13 cellular contexts compared by ENCODE assay signal in the genomic region with DNA sequence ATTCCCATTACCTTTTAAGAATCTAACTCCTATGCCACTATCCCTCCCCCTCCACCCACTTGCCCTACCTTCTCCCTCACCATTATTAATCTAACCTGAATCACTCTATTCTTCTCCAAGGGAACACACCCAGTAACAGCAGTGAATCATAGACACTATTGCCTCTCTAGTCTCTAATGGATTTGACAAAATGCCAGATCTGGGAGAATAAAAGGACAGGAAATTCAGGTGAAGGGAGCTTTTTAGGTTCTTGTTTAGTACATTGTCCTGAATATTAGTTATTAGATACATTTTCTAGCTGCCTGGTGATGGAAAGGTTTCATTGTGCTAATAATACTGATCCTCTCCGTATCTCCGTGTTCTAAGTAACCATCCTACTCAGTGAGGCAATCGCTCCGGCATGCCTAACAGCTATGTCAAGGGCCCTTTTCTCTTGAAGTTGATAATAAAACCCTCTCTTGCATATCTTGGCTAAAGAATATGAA. TPM values are rescaled to one million over a fixed set of nuclear protein-coding genes. Genes with fewer than 3 reads are reported as not detected.
DNase-seq lines count a peak whose midpoint lies in the region; ATAC-seq and TF ChIP-seq lines count a peak whose summit lies in the region.
"Had no signal": no experiment of that assay in that cellular context is flagged by ENCODE, and none has a peak within 500 bp of the region (broad histone marks: within the 10 kb centered on the region; RNA-seq: fewer than 3 reads in every experiment).

No MANE protein-coding gene starts in this region.

- POLR2A ChIA-PET in naive thymus-derived CD4-positive, alpha-beta T cell (lab: Charles Lee): no interaction called here

- H3K36me3 ChIP-seq in breast epithelium: no peaks in the 10 kb centered on the region
- H3K36me3 ChIP-seq in mucosa of descending colon (ENCODE audit: low read depth): no peaks in the 10 kb centered on the region
- H3K36me3 ChIP-seq in naive thymus-derived CD4-positive, alpha-beta T cell (ENCODE audit: control insufficient read depth in 2 of 3, insufficient read depth in 3 of 3, low read length in 3 of 3): peaks cover 0 to 4% (median 0%) of the 10 kb centered on the region in 3 experiments
- H3K36me3 ChIP-seq in WERI-Rb-1: no peaks in the 10 kb centered on the region

- no peak overlapping the region for H3K27ac Mint-ChIP-seq in naive thymus-derived CD4-positive, alpha-beta T cell
- H3K27ac Mint-ChIP-seq: activated CD8-positive, alpha-beta memory T cell treated with anti-CD3 and anti-CD28 coated beads, Interleukin-2, amount 10 ng/mL, durations not matched to agents 7 days and 5 days; T-helper 2 cell treated with Interferon-gamma antibody and Interleukin-4, amounts not matched to agents 5 μg/mL and 100 μg/mL, for 36 hours had no signal

- H3K27me3 Mint-ChIP-seq in naive thymus-derived CD4-positive, alpha-beta T cell: peaks cover 0 to 12% (median under 1%) of the 10 kb centered on the region in 5 donors

- TF ChIP-seq POLR2A in breast epithelium (IDR thresholded peaks at IDR 0.05): no peak

- DNase-seq in EL: peak; percentile 15
- peak; percentile 38 for DNase-seq in NCI-H1436 (lab: John Stamatoyannopoulos, UW)
- peak in 1 of 2 donors; percentile 51 for DNase-seq in breast epithelium (ENCODE audit: low spot score in 2 of 2)
- DNase-seq in mucosa of descending colon: no peak
- DNase-seq in naive thymus-derived CD4-positive, alpha-beta T cell: no peak
- no peak for DNase-seq in dedifferentiated amniotic fluid mesenchymal stem cell (ENCODE audit: extremely low spot score)
- no peak for DNase-seq in right cardiac atrium
- no peak for DNase-seq in WERI-Rb-1
- DNase-seq: activated CD8-positive, alpha-beta memory T cell treated with anti-CD3 and anti-CD28 coated beads, Interleukin-2, amount 10 ng/mL, durations not matched to agents 7 days and 5 days; midbrain had no signal

- H3K9me3 Mint-ChIP-seq in naive thymus-derived CD4-positive, alpha-beta T cell: no peaks in the 10 kb centered on the region
- H3K9me3 Mint-ChIP-seq: brain; T-helper 2 cell treated with Interferon-gamma antibody and Interleukin-4, amounts not matched to agents 5 μg/mL and 100 μg/mL, for 36 hours had no signal

- intact Hi-C loops in breast epithelium (cut with DNase I; ENCODE audit: low total_unique reads) (no loop called here), mucosa of descending colon (cut with DNase I, micrococcal nuclease) (no loop called here), right cardiac atrium (cut with DNase I) (no loop called here)
- intact Hi-C loops in naive thymus-derived CD4-positive, alpha-beta T cell (cut with micrococcal nuclease): no loop called here

- H3K27ac ChIP-seq in breast epithelium: peak overlapping the region; percentile 73 to 86
- H3K27ac ChIP-seq in naive thymus-derived CD4-positive, alpha-beta T cell (ENCODE audit: low read depth, low read length): no peak overlapping the region
- no peak overlapping the region for H3K27ac ChIP-seq in right cardiac atrium (ENCODE audit: low read length)
- no peak overlapping the region for H3K27ac ChIP-seq in WERI-Rb-1

- no peaks in the 10 kb centered on the region for H3K36me3 Mint-ChIP-seq in naive thymus-derived CD4-positive, alpha-beta T cell
- H3K36me3 Mint-ChIP-seq: activated CD8-positive, alpha-beta memory T cell treated with anti-CD3 and anti-CD28 coated beads, Interleukin-2, amount 10 ng/mL, durations not matched to agents 7 days and 5 days; brain had no signal

- H3K4me3 ChIP-seq in breast epithelium (no peak overlapping the region), mucosa of descending colon (no peak overlapping the region), right cardiac atrium (ENCODE audit: low read length) (no peak overlapping the region), WERI-Rb-1 (ENCODE audit: low read depth, low read length) (no peak overlapping the region)
- no peak overlapping the region for H3K4me3 ChIP-seq in naive thymus-derived CD4-positive, alpha-beta T cell (ENCODE audit: low read length)

- ATAC-seq in mucosa of descending colon: peak; percentile 34
- no peak for ATAC-seq in naive thymus-derived CD4-positive, alpha-beta T cell
- no peak for ATAC-seq in right cardiac atrium
- ATAC-seq: activated CD8-positive, alpha-beta memory T cell treated with anti-CD3 and anti-CD28 coated beads, Interleukin-2, amount 10 ng/mL, durations not matched to agents 7 days and 5 days had no signal

- CTCF ChIA-PET in naive thymus-derived CD4-positive, alpha-beta T cell (lab: Charles Lee): no interaction called here

- H3K4me1 ChIP-seq in breast epithelium: peaks cover 0 to 3% of the 10 kb centered on the region in 2 donors
- H3K4me1 ChIP-seq in mucosa of descending colon (ENCODE audit: low read depth): peaks cover 9% of the 10 kb centered on the region
- peaks cover 10 to 14% of the 10 kb centered on the region in 2 donors for H3K4me1 ChIP-seq in naive thymus-derived CD4-positive, alpha-beta T cell (ENCODE audit: control insufficient read depth in 2 of 2, insufficient read depth in 2 of 2, low read length in 2 of 2)
- no peaks in the 10 kb centered on the region for H3K4me1 ChIP-seq in right cardiac atrium (ENCODE audit: control insufficient read depth, insufficient read depth, low read length)

- no peaks in the 10 kb centered on the region for H3K9me3 ChIP-seq in breast epithelium
- no peaks in the 10 kb centered on the region for H3K9me3 ChIP-seq in mucosa of descending colon
- H3K9me3 ChIP-seq in naive thymus-derived CD4-positive, alpha-beta T cell (ENCODE audit: control insufficient read depth in 2 of 3, low read length in 3 of 3): no peaks in the 10 kb centered on the region
- H3K9me3 ChIP-seq in right cardiac atrium (ENCODE audit: control insufficient read depth, low read length): no peaks in the 10 kb centered on the region
- no peaks in the 10 kb centered on the region for H3K9me3 ChIP-seq in WERI-Rb-1 (ENCODE audit: severe bottlenecking)

- 75% methylated on average over 4 of the region's 4 CpGs for WGBS in right cardiac atrium

- no peak overlapping the region for H3K4me3 Mint-ChIP-seq in naive thymus-derived CD4-positive, alpha-beta T cell
- H3K4me3 Mint-ChIP-seq: activated CD8-positive, alpha-beta memory T cell treated with anti-CD3 and anti-CD28 coated beads, Interleukin-2, amount 10 ng/mL, durations not matched to agents 7 days and 5 days; T-helper 2 cell treated with Interferon-gamma antibody and Interleukin-4, amounts not matched to agents 5 μg/mL and 100 μg/mL, for 36 hours had no signal

- H3K27me3 ChIP-seq in breast epithelium (no peaks in the 10 kb centered on the region), right cardiac atrium (ENCODE audit: control insufficient read depth, insufficient read depth) (no peaks in the 10 kb centered on the region), WERI-Rb-1 (ENCODE audit: insufficient read depth, low read depth, severe bottlenecking) (no peaks in the 10 kb centered on the region)
- H3K27me3 ChIP-seq in naive thymus-derived CD4-positive, alpha-beta T cell (ENCODE audit: control insufficient read depth in 2 of 2, insufficient read depth in 2 of 2, low read length in 2 of 2): no peaks in the 10 kb centered on the region

- H3K4me1 Mint-ChIP-seq in naive thymus-derived CD4-positive, alpha-beta T cell: peaks cover 4 to 25% (median 15%) of the 10 kb centered on the region in 7 donors

- TF ChIP-seq CTCF in breast epithelium (IDR thresholded peaks at IDR 0.05) (no peak), mucosa of descending colon (IDR thresholded peaks at IDR 0.05) (no peak), WERI-Rb-1 (IDR thresholded peaks at IDR 0.05; ENCODE audit: low read depth, low read length) (no peak)

RNA-seq across cellular contexts. Expression of gene SFR1, which starts 4.1 kb away (rescaled TPM):
- 10 to 100 TPM in 1 of 3 donors, 1 to 10 TPM in 2; 6.3 to 11.4 (median 8.2) TPM for total RNA-seq in breast epithelium
- 1 to 10 TPM; 5.7 to 8.6 (median 5.8) TPM for total RNA-seq in mucosa of descending colon
- total RNA-seq in naive thymus-derived CD4-positive, alpha-beta T cell: 10 to 100 TPM; 12.0 to 15.3 (median 14.2) TPM
- 10 to 100 TPM; 10.1 to 19.8 TPM for polyA plus RNA-seq in naive thymus-derived CD4-positive, alpha-beta T cell
- total RNA-seq in right cardiac atrium: 1 to 10 TPM; 7.0 to 8.4 (median 7.3) TPM
- 7.1 TPM for polyA plus RNA-seq in right cardiac atrium

RNA-seq across cellular contexts. Expression of gene COL17A1, which starts 32.2 kb away (rescaled TPM):
- total RNA-seq in breast epithelium (10 to 100 TPM in 2 of 3 donors, under 1 TPM in 1; 0.16 to 56.1 (median 34.1) TPM), mucosa of descending colon (100 to 1,000 TPM in 2 of 3 donors, 10 to 100 TPM in 1; 95.1 to 284 (median 119) TPM), right cardiac atrium (under 1 TPM in 3 of 4 donors, not detected in 1; 0.12 to 0.43 (median 0.14) TPM)
- total RNA-seq in naive thymus-derived CD4-positive, alpha-beta T cell: not detected
- not detected for polyA plus RNA-seq in naive thymus-derived CD4-positive, alpha-beta T cell
- 0.07 TPM for polyA plus RNA-seq in right cardiac atrium
- total RNA-seq: activated CD8-positive, alpha-beta memory T cell treated with anti-CD3 and anti-CD28 coated beads, Interleukin-2, amount 10 ng/mL, durations not matched to agents 7 days and 5 days; fibroblast of villous mesenchyme had no signal

Comparison
In these comparisons a context has a peak if more than half of its experiments do, and no peak if none do; other contexts are left out.
1. DNase-seq: peak in EL (single experiment) and NCI-H1436 (single experiment); none in mucosa of descending colon (0 of 3), naive thymus-derived CD4-positive, alpha-beta T cell (0 of 9), dedifferentiated amniotic fluid mesenchymal stem cell (single experiment), right cardiac atrium (0 of 3) and WERI-Rb-1 (single experiment).
2. H3K27ac ChIP-seq: peak in breast epithelium (2 of 2); none in naive thymus-derived CD4-positive, alpha-beta T cell (single experiment), right cardiac atrium (single experiment) and WERI-Rb-1 (single experiment).